Comparison of ENCODE assay signal across 8 cellular contexts in the genomic region with DNA sequence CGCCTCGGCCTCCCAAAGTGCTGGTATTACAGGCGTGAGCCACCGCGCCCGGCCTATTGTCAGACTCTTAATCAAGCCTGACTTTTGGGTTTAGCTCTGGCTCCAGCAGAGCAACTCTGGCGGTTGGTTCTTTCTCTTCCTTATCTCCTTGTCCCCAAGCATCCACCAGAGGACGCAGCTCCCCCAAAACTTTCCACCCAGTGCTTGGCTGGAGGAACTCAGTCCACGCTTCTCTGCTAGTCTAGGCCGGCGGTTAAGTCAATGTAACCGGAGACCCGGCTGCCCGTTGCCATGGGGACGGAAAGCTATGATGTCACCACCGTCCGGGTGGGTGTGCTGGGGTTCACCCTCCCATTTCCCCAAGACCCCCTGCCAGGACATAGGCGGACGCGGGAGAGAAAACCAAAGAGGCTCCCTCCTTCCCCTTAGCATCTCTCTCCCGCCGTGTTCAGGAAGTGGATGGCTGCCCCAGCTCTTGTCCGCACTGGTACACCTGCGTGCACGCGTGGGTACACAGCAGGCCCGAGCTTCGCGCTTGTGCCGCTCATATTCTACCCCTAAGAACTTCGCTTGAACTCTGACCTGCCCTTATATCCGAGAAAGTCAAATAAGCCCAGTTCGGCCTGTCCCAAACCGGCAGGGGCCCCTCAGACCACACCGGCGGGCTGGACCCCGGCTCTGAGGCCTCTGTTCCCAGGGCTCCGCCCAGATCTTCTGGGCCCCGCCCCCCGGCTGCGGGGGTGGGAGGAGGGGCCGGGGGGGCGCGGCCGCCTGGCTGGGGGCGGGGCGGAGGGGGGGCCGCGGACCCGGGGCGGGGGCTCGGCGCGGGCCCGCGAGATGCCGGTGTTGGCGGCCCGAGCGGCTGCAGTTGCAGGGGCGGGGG. TPM values are rescaled to one million over a fixed set of nuclear protein-coding genes. Genes with fewer than 3 reads are reported as not detected.
DNase-seq lines count a peak whose midpoint lies in the region; ATAC-seq lines count a peak whose summit lies in the region.

A gene with protein sequence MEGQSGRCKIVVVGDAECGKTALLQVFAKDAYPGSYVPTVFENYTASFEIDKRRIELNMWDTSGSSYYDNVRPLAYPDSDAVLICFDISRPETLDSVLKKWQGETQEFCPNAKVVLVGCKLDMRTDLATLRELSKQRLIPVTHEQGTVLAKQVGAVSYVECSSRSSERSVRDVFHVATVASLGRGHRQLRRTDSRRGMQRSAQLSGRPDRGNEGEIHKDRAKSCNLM (plus strand): TSS at position 825 of the 883 bp plus-strand sequence. CDS start 117 bp downstream, outside the sequence.

- peak within 1 kb of the TSS; percentile 68 for H3K9ac ChIP-seq in Karpas-422 (ENCODE audit: low read length)

- no peaks in the 10 kb centered on the region for H4K20me1 ChIP-seq in Karpas-422 (ENCODE audit: insufficient read depth, low read depth, low read length)

- ATAC-seq in GM21390 (IDR thresholded peaks at IDR 0.05; ENCODE audit: unreplicated experiment): no peak

- H3K27me3 ChIP-seq in Karpas-422 (ENCODE audit: low read length): no peaks in the 10 kb centered on the region
- no peaks in the 10 kb centered on the region for H3K27me3 ChIP-seq in muscle layer of duodenum (ENCODE audit: low read depth, low read length)

- H3K27me3 Mint-ChIP-seq in activated T-helper 1 cell treated with anti-CD3 and anti-CD28 coated beads, Interleukin-12 subunit alpha, Interleukin-12 subunit beta, Interleukin-2, Interleukin-4 antibody, amounts not matched to agents 30 ng/mL and 10 ng/mL and 1 ng/mL, durations not matched to agents 14 hours and 24 hours and 36 hours (ENCODE audit: insufficient read depth): peaks cover 25% of the 10 kb centered on the region

- no peaks in the 10 kb centered on the region for H3K9me3 ChIP-seq in Karpas-422 (ENCODE audit: low read length)
- H3K9me3 ChIP-seq in muscle layer of duodenum (ENCODE audit: control insufficient read depth in 1 of 2, low read length in 2 of 2): no peaks in the 10 kb centered on the region

- H3K4me3 ChIP-seq in GM08714 (ENCODE audit: low read length) (peak within 1 kb of the TSS; percentile 58), Karpas-422 (ENCODE audit: low read length) (peak within 1 kb of the TSS; percentile 69), muscle layer of duodenum (ENCODE audit: low read depth in 1 of 2, low read length in 2 of 2) (peak within 1 kb of the TSS; percentile 68 to 79)

- peak within 1 kb of the TSS; percentile 84 for H3K27ac Mint-ChIP-seq in activated T-helper 1 cell treated with anti-CD3 and anti-CD28 coated beads, Interleukin-12 subunit alpha, Interleukin-12 subunit beta, Interleukin-2, Interleukin-4 antibody, amounts not matched to agents 30 ng/mL and 10 ng/mL and 1 ng/mL, durations not matched to agents 14 hours and 24 hours and 36 hours

- H3K36me3 ChIP-seq in Karpas-422 (ENCODE audit: insufficient read depth, low read length): no peaks in the 10 kb centered on the region
- peaks cover 0 to 4% of the 10 kb centered on the region in 2 donors for H3K36me3 ChIP-seq in muscle layer of duodenum (ENCODE audit: control insufficient read depth in 1 of 2, insufficient read depth in 2 of 2, low read length in 2 of 2)

- H3K79me2 ChIP-seq in Karpas-422 (ENCODE audit: low read length): peaks cover 9% of the 10 kb centered on the region; the same call in 1 of the 2 replicates

- peak within 1 kb of the TSS; percentile 93 for H3K4me2 ChIP-seq in Karpas-422 (ENCODE audit: low read depth, low read length, poor library complexity, severe bottlenecking)

- H3K4me1 Mint-ChIP-seq in activated T-helper 1 cell treated with anti-CD3 and anti-CD28 coated beads, Interleukin-12 subunit alpha, Interleukin-12 subunit beta, Interleukin-2, Interleukin-4 antibody, amounts not matched to agents 30 ng/mL and 10 ng/mL and 1 ng/mL, durations not matched to agents 14 hours and 24 hours and 36 hours (ENCODE audit: low read depth): peaks cover 16% of the 10 kb centered on the region

- H3K9me3 Mint-ChIP-seq in activated T-helper 1 cell treated with anti-CD3 and anti-CD28 coated beads, Interleukin-12 subunit alpha, Interleukin-12 subunit beta, Interleukin-2, Interleukin-4 antibody, amounts not matched to agents 30 ng/mL and 10 ng/mL and 1 ng/mL, durations not matched to agents 14 hours and 24 hours and 36 hours: no peaks in the 10 kb centered on the region

- no peaks in the 10 kb centered on the region for H3K9me2 ChIP-seq in Karpas-422 (replicated peaks; ENCODE audit: insufficient read depth, low read length)

- H3K4me3 Mint-ChIP-seq in activated T-helper 1 cell treated with anti-CD3 and anti-CD28 coated beads, Interleukin-12 subunit alpha, Interleukin-12 subunit beta, Interleukin-2, Interleukin-4 antibody, amounts not matched to agents 30 ng/mL and 10 ng/mL and 1 ng/mL, durations not matched to agents 14 hours and 24 hours and 36 hours: peak within 1 kb of the TSS; percentile 90

- H3K4me1 ChIP-seq in Karpas-422 (ENCODE audit: low read length): peaks cover 16% of the 10 kb centered on the region
- H3K4me1 ChIP-seq in muscle layer of duodenum (ENCODE audit: control insufficient read depth in 1 of 2, insufficient read depth in 2 of 2, low read length in 2 of 2): peaks cover 3 to 9% of the 10 kb centered on the region in 2 donors

- peak within 1 kb of the TSS; percentile 81 for H2AFZ ChIP-seq in Karpas-422 (ENCODE audit: low read length)

- H3K36me3 Mint-ChIP-seq in activated T-helper 1 cell treated with anti-CD3 and anti-CD28 coated beads, Interleukin-12 subunit alpha, Interleukin-12 subunit beta, Interleukin-2, Interleukin-4 antibody, amounts not matched to agents 30 ng/mL and 10 ng/mL and 1 ng/mL, durations not matched to agents 14 hours and 24 hours and 36 hours (ENCODE audit: low read depth): peaks cover 2% of the 10 kb centered on the region

- intact Hi-C loops in activated T-helper 1 cell treated with anti-CD3 and anti-CD28 coated beads, Interleukin-12 subunit alpha, Interleukin-12 subunit beta, Interleukin-2, Interleukin-4 antibody, amounts not matched to agents 30 ng/mL and 10 ng/mL and 1 ng/mL, durations not matched to agents 14 hours and 24 hours and 36 hours (cut with micrococcal nuclease): loop anchor here (1.0 to 10.0 kb wide), 7 partner anchors 44 to 832 kb away; partner anchors contain the start of genes BRCA1, GHDC, PLEKHH3 and PTGES3L

- H3K27ac ChIP-seq in Karpas-422 (ENCODE audit: low read length) (peak within 1 kb of the TSS; percentile 43; the same call in 1 of the 2 replicates), muscle layer of duodenum (ENCODE audit: low read length) (peak within 1 kb of the TSS; percentile 56)

- peak; percentile 98 for DNase-seq in Karpas-422
- DNase-seq in RKO (ENCODE audit: low spot score): peak; percentile 98
- peak; percentile 73 for DNase-seq in activated T-helper 1 cell treated with anti-CD3 and anti-CD28 coated beads, Interleukin-12 subunit alpha, Interleukin-12 subunit beta, Interleukin-2, Interleukin-4 antibody, amounts not matched to agents 30 ng/mL and 10 ng/mL and 1 ng/mL, durations not matched to agents 14 hours and 24 hours and 36 hours (ENCODE audit: low spot score)
- DNase-seq in fibroblast of gingiva (ENCODE audit: low read depth): peak; percentile 93
- DNase-seq in stimulated activated CD8-positive, alpha-beta memory T cell treated with anti-CD3 and anti-CD28 coated beads, Interleukin-4, amount 100 ng/mL, for 4 hours (ENCODE audit: low read depth in 2 of 2, low spot score in 1 of 2): peak; percentile 62 to 70

RNA-seq across cellular contexts. Expression of the gene that starts here (rescaled TPM):
- total RNA-seq in Karpas-422 (2014; rRNA removed; shearing (Covaris generic); ENCODE audit: low replicate concordance): 0.30 and 0.36 TPM in 2 replicates
- 0.07 TPM in 1 of 2 replicates, not detected in the other for total RNA-seq in activated T-helper 1 cell treated with anti-CD3 and anti-CD28 coated beads, Interleukin-12 subunit alpha, Interleukin-12 subunit beta, Interleukin-2, Interleukin-4 antibody, amounts not matched to agents 30 ng/mL and 10 ng/mL and 1 ng/mL, durations not matched to agents 14 hours and 24 hours and 36 hours

Comparison
In these comparisons a context has a peak if more than half of its experiments do, and no peak if none do; other contexts are left out.
1. Peak in DNase-seq, H3K4me3 ChIP-seq, H3K27ac ChIP-seq, H3K9ac ChIP-seq and H3K4me2 ChIP-seq in Karpas-422; RNA of the gene not detected or under 1 TPM.
2. Peak in DNase-seq in activated T-helper 1 cell treated with anti-CD3 and anti-CD28 coated beads, Interleukin-12 subunit alpha, Interleukin-12 subunit beta, Interleukin-2, Interleukin-4 antibody, amounts not matched to agents 30 ng/mL and 10 ng/mL and 1 ng/mL, durations not matched to agents 14 hours and 24 hours and 36 hours; RNA of the gene not detected or under 1 TPM.